9 cellular contexts compared by ENCODE assay signal in the genomic region with DNA sequence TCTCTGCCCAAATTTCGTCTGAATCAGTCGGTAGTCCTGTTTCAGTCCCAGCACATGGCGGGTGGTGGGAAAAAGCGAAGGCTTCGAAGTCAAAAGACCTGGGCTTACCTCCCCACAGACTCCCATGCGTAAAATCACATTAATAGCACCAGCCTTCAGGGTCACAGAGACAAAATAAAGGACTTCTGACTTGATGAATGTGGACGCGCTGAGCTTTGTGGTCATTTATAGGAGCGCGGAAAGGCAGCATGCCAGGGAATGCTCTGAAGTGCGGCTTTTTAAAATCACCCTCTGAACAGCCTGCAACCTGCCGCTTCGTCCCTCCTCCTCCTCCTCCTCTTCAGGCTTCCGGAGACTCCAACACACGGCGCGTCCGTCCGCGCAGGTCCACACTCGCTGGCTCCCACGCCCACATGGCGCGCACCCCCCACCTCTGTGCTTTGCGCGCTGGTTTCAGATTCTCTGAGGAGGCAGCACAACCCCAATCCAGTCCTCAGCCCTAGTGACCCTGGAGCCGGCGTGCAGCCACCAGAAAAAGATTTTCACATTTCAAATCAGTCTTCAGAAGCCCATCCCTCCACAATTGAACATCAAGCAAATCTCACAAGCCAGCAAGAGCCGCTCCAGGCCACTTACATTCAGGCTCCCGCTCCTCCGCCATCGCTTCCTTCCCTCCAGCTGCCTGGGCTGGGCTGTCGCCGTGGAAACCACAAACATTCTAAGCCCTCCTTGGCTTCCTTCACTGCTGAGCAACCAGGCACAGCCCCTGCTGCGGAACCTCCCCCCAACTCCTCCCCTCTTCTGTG. TPM values are rescaled to one million over a fixed set of nuclear protein-coding genes. Genes with fewer than 3 reads are reported as not detected.
DNase-seq lines count a peak whose midpoint lies in the region; ATAC-seq and TF ChIP-seq lines count a peak whose summit lies in the region.
"Had no signal": no experiment of that assay in that cellular context is flagged by ENCODE, and none has a peak within 500 bp of the region (broad histone marks: within the 10 kb centered on the region; RNA-seq: fewer than 3 reads in every experiment).

A gene (minus strand): TSS at position 680 of the 806 bp plus-strand sequence. CDS start 19 bp downstream, at position 661.

- no peaks in the 10 kb centered on the region for H3K9me3 ChIP-seq in ectodermal cell (ENCODE audit: control insufficient read depth, low read length)
- H3K9me3 ChIP-seq in thoracic aorta: no peaks in the 10 kb centered on the region

- no peak for ATAC-seq in thoracic aorta (ENCODE audit: insufficient number of reproducible peaks, low FRiP score, low read depth)
- ATAC-seq in GM18517 (IDR thresholded peaks at IDR 0.05; ENCODE audit: unreplicated experiment): no peak
- no peak for ATAC-seq in HG03442 (IDR thresholded peaks at IDR 0.05; ENCODE audit: unreplicated experiment)
- ATAC-seq: K562 had no signal

- WGBS in ectodermal cell, 2 experiments: 14 to 15% methylated on average over 34 to 35 of the region's 35 CpGs

- H3K4me3 ChIP-seq in ectodermal cell (ENCODE audit: insufficient read depth, low read depth, low read length) (peak within 1 kb of the TSS; percentile 38), thoracic aorta (peak within 1 kb of the TSS; percentile 66)
- H3K4me3 ChIP-seq: K562 had no signal

- H3K27me3 ChIP-seq in ectodermal cell (ENCODE audit: control insufficient read depth, insufficient read depth, low read length, poor library complexity, severe bottlenecking) (peaks cover 7% of the 10 kb centered on the region), thoracic aorta (replicated peaks; ENCODE audit: insufficient read depth) (no peaks in the 10 kb centered on the region)

- H3K36me3 ChIP-seq in ectodermal cell (ENCODE audit: control insufficient read depth, insufficient read depth, low read length) (no peaks in the 10 kb centered on the region), thoracic aorta (no peaks in the 10 kb centered on the region)

- peak; percentile 65 for DNase-seq in H4 (ENCODE audit: low spot score)
- peak; percentile 9 for DNase-seq in NCI-H82 treated with DMSO at 0.1 percent for 48 hours (lab: John Stamatoyannopoulos, UW; ENCODE audit: unreplicated experiment)
- DNase-seq in lung microvascular endothelial cell (ENCODE audit: low read depth in 2 of 2): peak; percentile 24 to 34
- no peak for DNase-seq in thoracic aorta (ENCODE audit: low spot score)
- no peak for DNase-seq in activated CD8-positive, alpha-beta memory T cell treated with anti-CD3 and anti-CD28 coated beads, Interleukin-2, amount 50 U/mL, for 48 hours

- H3K27ac ChIP-seq in ectodermal cell (ENCODE audit: insufficient read depth, low read depth, low read length, poor library complexity, severe bottlenecking) (peak within 1 kb of the TSS; percentile 92), thoracic aorta (no peak within 1 kb of the TSS)

- no peak for TF ChIP-seq CTCF in thoracic aorta (IDR thresholded peaks at IDR 0.05)

- H3K4me1 ChIP-seq in ectodermal cell (ENCODE audit: control insufficient read depth, insufficient read depth, low read length): peaks cover 20% of the 10 kb centered on the region
- H3K4me1 ChIP-seq in thoracic aorta (ENCODE audit: control insufficient read depth in 1 of 2, low read depth in 2 of 2): no peaks in the 10 kb centered on the region

RNA-seq across cellular contexts. Expression of the gene that starts here (rescaled TPM):
- not detected in 2 replicates for total RNA-seq in H4 (2014; rRNA removed; shearing (Covaris generic))
- polyA plus RNA-seq in ectodermal cell (2013, experiment 1 of 4): 18.9 TPM
- polyA plus RNA-seq in ectodermal cell (2013, experiment 2 of 4): 18.8 TPM
- 20.0 TPM for polyA plus RNA-seq in ectodermal cell (2013, experiment 3 of 4)
- polyA plus RNA-seq in ectodermal cell (2013, experiment 4 of 4): 20.3 TPM
- not detected in 2 replicates for total RNA-seq in lung microvascular endothelial cell
- not detected for total RNA-seq in thoracic aorta
- total RNA-seq: K562 had no signal
- polyA plus RNA-seq: K562 had no signal

Comparison
In these comparisons a context has a peak if more than half of its experiments do, and no peak if none do; other contexts are left out.
1. Peak in DNase-seq in H4; RNA of the gene not detected or under 1 TPM.
2. Peak in DNase-seq in lung microvascular endothelial cell; RNA of the gene not detected or under 1 TPM.